Comparison of ENCODE assay signal across 9 cellular contexts in the genomic region with DNA sequence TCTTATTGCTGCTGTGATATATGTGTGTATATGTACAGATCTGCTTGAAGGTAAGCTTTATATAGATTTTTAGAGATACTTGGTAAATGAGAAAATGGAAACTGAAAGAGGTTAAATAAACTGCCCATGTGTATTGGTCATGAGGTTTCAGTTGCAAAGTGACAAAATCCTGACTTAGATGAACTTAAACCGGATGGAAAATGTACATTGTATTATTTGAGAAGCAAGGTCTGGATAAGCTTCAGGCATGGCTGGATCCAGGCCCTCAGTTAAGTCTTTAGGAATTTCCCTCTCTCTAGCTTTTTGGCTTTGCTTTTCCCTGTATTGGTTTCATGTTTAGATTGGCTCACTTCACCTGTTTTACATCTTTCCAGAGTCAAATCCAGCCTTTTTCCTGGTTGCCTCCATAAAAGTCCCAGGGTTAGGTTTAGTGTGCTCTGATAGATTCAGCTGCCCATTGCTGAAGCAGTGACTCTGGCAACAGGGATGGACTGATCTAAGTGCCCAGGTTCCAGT. TPM values are rescaled to one million over a fixed set of nuclear protein-coding genes. Genes with fewer than 3 reads are reported as not detected.
DNase-seq lines count a peak whose midpoint lies in the region; ATAC-seq and TF ChIP-seq lines count a peak whose summit lies in the region.
"Had no signal": no experiment of that assay in that cellular context is flagged by ENCODE, and none has a peak within 500 bp of the region (broad histone marks: within the 10 kb centered on the region; RNA-seq: fewer than 3 reads in every experiment).

No MANE protein-coding gene starts in this region.

- no peaks in the 10 kb centered on the region for H3K36me3 ChIP-seq in hepatocyte (replicated peaks; ENCODE audit: insufficient read depth, low read depth)
- H3K36me3 ChIP-seq: lower lobe of right lung had no signal

- ATAC-seq in GM19397 (IDR thresholded peaks at IDR 0.05; ENCODE audit: unreplicated experiment) (peak; percentile 44), HG03097 (IDR thresholded peaks at IDR 0.05; ENCODE audit: low FRiP score, unreplicated experiment) (peak; percentile 40)
- peak; percentile 47 for ATAC-seq in activated naive CD8-positive, alpha-beta T cell treated with anti-CD3 and anti-CD28 coated beads, Interleukin-2, amount 50 U/mL, for 24 hours
- ATAC-seq: lower lobe of right lung had no signal

- peaks cover 20% of the 10 kb centered on the region for H3K4me1 ChIP-seq in hepatocyte (ENCODE audit: insufficient read depth)

- H3K79me2 ChIP-seq in hepatocyte: no peaks in the 10 kb centered on the region

- H4K20me1 ChIP-seq in hepatocyte (ENCODE audit: insufficient read depth, poor library complexity, severe bottlenecking): no peaks in the 10 kb centered on the region

- no peak overlapping the region for H3K4me3 ChIP-seq in hepatocyte
- H3K4me3 ChIP-seq: lower lobe of right lung had no signal

- H3K4me2 ChIP-seq in hepatocyte: no peak overlapping the region

- peak overlapping the region; percentile 30 for H3K4me3 Mint-ChIP-seq in activated naive CD8-positive, alpha-beta T cell treated with anti-CD3 and anti-CD28 coated beads, Interleukin-2, amount 50 U/mL, for 24 hours

- no peak for TF ChIP-seq CTCF in hepatocyte (IDR thresholded peaks at IDR 0.05; ENCODE audit: poor library complexity)

- DNase-seq in Daoy (ENCODE audit: low read depth) (peak; percentile 7), hepatocyte (ENCODE audit: low spot score) (no peak), 8988T (no peak)
- no peak for DNase-seq in activated naive CD8-positive, alpha-beta T cell treated with anti-CD3 and anti-CD28 coated beads, Interleukin-2, amount 50 U/mL, for 24 hours
- no peak for DNase-seq in stimulated activated CD4-positive, alpha-beta T cell treated with anti-CD3 and anti-CD28 coated beads, Interleukin-4, amount 100 ng/mL, for 24 hours
- no peak for DNase-seq in activated CD4-positive, CD25-positive, alpha-beta regulatory T cell (lab: John Stamatoyannopoulos, UW)
- DNase-seq: lower lobe of right lung had no signal

- H3K9me3 Mint-ChIP-seq in activated naive CD8-positive, alpha-beta T cell treated with anti-CD3 and anti-CD28 coated beads, Interleukin-2, amount 50 U/mL, for 24 hours: no peaks in the 10 kb centered on the region

- H2AFZ ChIP-seq in hepatocyte: no peak overlapping the region

- no peak overlapping the region for H3K27ac ChIP-seq in hepatocyte
- H3K27ac ChIP-seq: lower lobe of right lung had no signal

- H3K36me3 Mint-ChIP-seq in activated naive CD8-positive, alpha-beta T cell treated with anti-CD3 and anti-CD28 coated beads, Interleukin-2, amount 50 U/mL, for 24 hours (ENCODE audit: low read depth): no peaks in the 10 kb centered on the region

- WGBS in hepatocyte (ENCODE audit: low lambda C conversion rate, missing lambda C conversion rate): 92% methylated on average over 1 of the region's 1 CpG

- H3K27me3 ChIP-seq in hepatocyte: no peaks in the 10 kb centered on the region

- H3K4me1 Mint-ChIP-seq in activated naive CD8-positive, alpha-beta T cell treated with anti-CD3 and anti-CD28 coated beads, Interleukin-2, amount 50 U/mL, for 24 hours: peaks cover 53% of the 10 kb centered on the region

- H3K9me3 ChIP-seq in hepatocyte (ENCODE audit: low read depth): no peaks in the 10 kb centered on the region
- H3K9me3 ChIP-seq: lower lobe of right lung had no signal

- no peaks in the 10 kb centered on the region for H3K9me2 ChIP-seq in hepatocyte (replicated peaks; ENCODE audit: insufficient read depth)

- peak overlapping the region; percentile 84 for H3K27ac Mint-ChIP-seq in activated naive CD8-positive, alpha-beta T cell treated with anti-CD3 and anti-CD28 coated beads, Interleukin-2, amount 50 U/mL, for 24 hours

- no peaks in the 10 kb centered on the region for H3K27me3 Mint-ChIP-seq in activated naive CD8-positive, alpha-beta T cell treated with anti-CD3 and anti-CD28 coated beads, Interleukin-2, amount 50 U/mL, for 24 hours

RNA-seq across cellular contexts. Expression of gene MAP1LC3B2, which starts 21.0 kb away (rescaled TPM):
- total RNA-seq in Daoy (2014; rRNA removed; shearing (Covaris generic)): 0.17 TPM in 1 of 2 replicates, not detected in the other
- total RNA-seq in hepatocyte: 0.60 TPM in 1 of 2 replicates, not detected in the other
- polyA plus RNA-seq in hepatocyte: 3.3 and 5.3 TPM in 2 replicates
